In genomic region chr5:40605295-40605958, GRCh38 we compare ENCODE assay signal across 11 cellular contexts.
DNase-seq lines count a peak whose midpoint lies in the region; ATAC-seq and TF ChIP-seq lines count a peak whose summit lies in the region.
"Had no signal": no experiment of that assay in that cellular context is flagged by ENCODE, and none has a peak within 500 bp of the region (broad histone marks: within the 10 kb centered on the region; RNA-seq: fewer than 3 reads in every experiment).

No MANE protein-coding gene starts in this region.

- H3K9me3 ChIP-seq in RWPE2 (ENCODE audit: severe bottlenecking) (no peaks in the 10 kb centered on the region), vagina (no peaks in the 10 kb centered on the region)

- H3K27ac ChIP-seq in RWPE2 (ENCODE audit: poor library complexity, severe bottlenecking) = peak overlapping the region; percentile 77
- H3K27ac ChIP-seq in vagina = no peak overlapping the region

- intact Hi-C loops in vagina (cut with DNase I) = no loop called here

- ATAC-seq in HG03432 (IDR thresholded peaks at IDR 0.05; ENCODE audit: unreplicated experiment) (peak; percentile 59), RWPE2 (ENCODE audit: low read depth) (peak; percentile 64), GM18909 (IDR thresholded peaks at IDR 0.05; ENCODE audit: poor library complexity, unreplicated experiment) (no peak)
- ATAC-seq: GM23338 had no signal

- H3K4me3 ChIP-seq in RWPE2 (ENCODE audit: severe bottlenecking) (no peak overlapping the region), vagina (no peak overlapping the region)
- H3K4me3 ChIP-seq: GM23338 had no signal

- TF ChIP-seq POLR2A in vagina (IDR thresholded peaks at IDR 0.05) = no peak

- DNase-seq in AML-193 (lab: John Stamatoyannopoulos, UW) (peak; percentile 34 to 44), RWPE2 (ENCODE audit: low spot score) (no peak), fibroblast of gingiva (ENCODE audit: low read depth) (peak; percentile 6), SW 1271 (lab: John Stamatoyannopoulos, UW) (no peak), vagina (ENCODE audit: extremely low spot score in 2 of 2) (no peak), kidney tubule cell (ENCODE audit: low spot score) (no peak)
- DNase-seq: erythroblast, NCI-H1930 had no signal

- no peaks in the 10 kb centered on the region for H3K27me3 ChIP-seq in RWPE2 (ENCODE audit: insufficient read depth, poor library complexity, severe bottlenecking)
- no peaks in the 10 kb centered on the region for H3K27me3 ChIP-seq in vagina

- TF ChIP-seq CTCF in RWPE2 (IDR thresholded peaks at IDR 0.05; ENCODE audit: poor library complexity, severe bottlenecking) = no peak
- no peak for TF ChIP-seq CTCF in vagina (IDR thresholded peaks at IDR 0.05)

- H3K4me1 ChIP-seq in RWPE2 (ENCODE audit: insufficient read depth, poor library complexity, severe bottlenecking) = peaks cover 43% of the 10 kb centered on the region
- H3K4me1 ChIP-seq in vagina = no peaks in the 10 kb centered on the region

- H3K36me3 ChIP-seq in RWPE2 (ENCODE audit: low read depth) = no peaks in the 10 kb centered on the region
- no peaks in the 10 kb centered on the region for H3K36me3 ChIP-seq in vagina

Comparison
In these comparisons a context has a peak if more than half of its experiments do, and no peak if none do; other contexts are left out.
1. DNase-seq: peak in AML-193 (2 of 2) and fibroblast of gingiva (single experiment); none in RWPE2 (single experiment), SW 1271 (0 of 2), vagina (0 of 2) and kidney tubule cell (single experiment).